In the genomic region with DNA sequence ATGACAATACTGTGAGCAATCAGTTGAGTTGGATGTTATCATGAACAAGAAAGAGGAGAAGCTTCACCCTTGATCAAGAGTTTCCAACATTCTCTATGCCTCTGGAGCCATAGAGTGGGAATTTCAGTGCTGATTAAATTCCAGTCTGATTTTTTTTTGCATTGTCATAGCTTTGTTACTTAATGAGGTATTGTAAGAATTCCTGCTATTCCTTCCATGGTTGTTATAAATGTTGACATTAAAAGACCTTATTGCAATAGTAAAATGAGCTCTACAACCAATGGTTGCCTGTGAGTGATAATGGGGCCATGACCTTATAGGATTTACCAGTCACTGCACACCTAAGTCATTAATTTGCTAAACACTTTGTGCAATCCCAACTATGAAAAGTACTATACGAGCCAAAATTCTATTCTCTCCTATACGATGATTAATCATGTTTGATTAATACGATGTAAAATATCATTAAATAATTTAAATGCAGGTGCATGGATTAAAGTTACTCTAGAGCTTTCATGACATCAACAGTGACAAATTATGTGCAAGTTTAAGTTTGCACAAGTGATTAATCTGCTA, we compare ENCODE assay signal across 24 cellular contexts.
"Had no signal": no experiment of that assay in that cellular context is flagged by ENCODE, and none has a peak within 500 bp of the region (broad histone marks: within the 10 kb centered on the region; RNA-seq: fewer than 3 reads in every experiment).

No MANE protein-coding gene starts in this region.

- H3K27me3 ChIP-seq: left lung, tibial artery had no signal

- H3K36me3 ChIP-seq: left lung, prostate gland, tibial artery had no signal

- H3K27ac Mint-ChIP-seq: activated naive CD4-positive, alpha-beta T cell treated with anti-CD3 and anti-CD28 coated beads for 36 hours; brain; mesothelial cell of epicardium; natural killer cell treated with Interleukin-12 subunit alpha and Interleukin-12 subunit beta and Interleukin-15 and Interleukin-18, amount 100 ng/mL, for 72 hours; stimulated activated effector memory CD8-positive, alpha-beta T cell treated with anti-CD3 and anti-CD28 coated beads, Interleukin-12 subunit alpha, Interleukin-12 subunit beta, amount 100 ng/mL, for 72 hours; stimulated activated naive CD8-positive, alpha-beta T cell treated with anti-CD3 and anti-CD28 coated beads, Interleukin-15, amount 100 ng/mL, for 72 hours; T-helper 1 cell treated with Interleukin-12 subunit alpha and Interleukin-12 subunit beta and Interleukin-4 antibody, amounts not matched to agents 30 μg/mL and 1 μg/mL, for 36 hours; WTC11 had no signal

- H3K27me3 Mint-ChIP-seq: natural killer cell treated with Interleukin-12 subunit alpha and Interleukin-12 subunit beta and Interleukin-15 and Interleukin-18, amount 100 ng/mL, for 72 hours; stimulated activated naive CD8-positive, alpha-beta T cell treated with anti-CD3 and anti-CD28 coated beads, Interleukin-15, amount 100 ng/mL, for 72 hours had no signal

- DNase-seq: activated CD8-positive, alpha-beta memory T cell treated with anti-CD3 and anti-CD28 coated beads for 24 hours; activated CD8-positive, alpha-beta memory T cell treated with anti-CD3 and anti-CD28 coated beads, Interleukin-2, amount 50 U/mL, for 4 hours; activated effector memory CD4-positive, alpha-beta T cell treated with Interleukin-2 at 50 U/mL for 16 hours; activated naive CD4-positive, alpha-beta T cell treated with anti-CD3 and anti-CD28 coated beads for 36 hours; activated T-cell treated with anti-CD3 and anti-CD28 coated beads, Interleukin-2, amount 50 U/mL, for 48 hours; anterior cingulate cortex; hippocampal formation; kidney glomerular epithelial cell; left lung; right cardiac atrium; stimulated activated CD4-positive, alpha-beta T cell treated with anti-CD3 and anti-CD28 coated beads, Interleukin-2, amount 100 ng/mL, for 24 hours; stimulated activated naive CD8-positive, alpha-beta T cell treated with anti-CD3 and anti-CD28 coated beads, Interleukin-15, amount 100 ng/mL, for 72 hours; T1000; tibial artery had no signal

- H3K9me3 ChIP-seq: prostate gland had no signal

- H3K4me1 ChIP-seq: left lung, prostate gland, tibial artery had no signal

- H3K4me3 ChIP-seq: left lung, prostate gland, skin epidermis, tibial artery had no signal

- H3K4me3 Mint-ChIP-seq: activated naive CD4-positive, alpha-beta T cell treated with anti-CD3 and anti-CD28 coated beads for 36 hours; brain; mesothelial cell of epicardium; natural killer cell treated with Interleukin-12 subunit alpha and Interleukin-12 subunit beta and Interleukin-15 and Interleukin-18, amount 100 ng/mL, for 72 hours; stimulated activated effector memory CD8-positive, alpha-beta T cell treated with anti-CD3 and anti-CD28 coated beads, Interleukin-12 subunit alpha, Interleukin-12 subunit beta, amount 100 ng/mL, for 72 hours; stimulated activated naive CD8-positive, alpha-beta T cell treated with anti-CD3 and anti-CD28 coated beads, Interleukin-15, amount 100 ng/mL, for 72 hours; T-helper 1 cell treated with Interleukin-12 subunit alpha and Interleukin-12 subunit beta and Interleukin-4 antibody, amounts not matched to agents 30 μg/mL and 1 μg/mL, for 36 hours; WTC11 had no signal

- H3K4me1 Mint-ChIP-seq: brain, mesothelial cell of epicardium had no signal

- H3K27ac ChIP-seq: epithelial cell of prostate, left lung, prostate gland, skin epidermis, tibial artery had no signal

- H3K36me3 Mint-ChIP-seq: brain; stimulated activated effector memory CD8-positive, alpha-beta T cell treated with anti-CD3 and anti-CD28 coated beads, Interleukin-12 subunit alpha, Interleukin-12 subunit beta, amount 100 ng/mL, for 72 hours had no signal

- FAIRE-seq: frontal cortex had no signal
